Comparison of ENCODE assay signal across 24 cellular contexts in the genomic region with DNA sequence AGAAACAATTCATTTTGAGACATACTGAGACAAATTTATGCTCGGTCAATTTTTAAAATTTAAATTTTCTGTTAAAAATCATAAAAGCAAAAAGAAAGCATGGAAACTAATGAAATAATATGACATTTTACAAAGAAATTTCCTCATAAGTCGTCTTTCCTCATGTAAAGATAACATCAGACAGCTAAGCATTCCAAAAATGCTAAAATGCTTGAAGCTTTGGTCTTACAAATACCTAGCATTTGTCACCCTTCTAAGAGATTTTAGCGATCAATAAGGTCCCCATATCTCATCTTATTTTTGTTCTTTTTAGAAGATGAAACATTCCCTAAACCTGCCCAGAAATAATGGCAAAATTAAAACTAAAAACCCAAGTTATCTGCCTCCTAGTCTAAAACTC.
"Had no signal": no experiment of that assay in that cellular context is flagged by ENCODE, and none has a peak within 500 bp of the region (broad histone marks: within the 10 kb centered on the region; RNA-seq: fewer than 3 reads in every experiment).

No MANE protein-coding gene starts in this region.

- H3K27ac Mint-ChIP-seq: dendritic cell treated with granulocyte-macrophage colony-stimulating factor and Interleukin-4, amounts not matched to agents 40 ng/mL and 50 ng/mL, for 4 days; effector memory CD8-positive, alpha-beta T cell; endodermal cell had no signal

- H3K4me1 ChIP-seq: colonic mucosa, esophagus squamous epithelium, gastrocnemius medialis, heart left ventricle, heart right ventricle had no signal

- H3K36me3 ChIP-seq: colonic mucosa, esophagus muscularis mucosa, esophagus squamous epithelium, gastrocnemius medialis, gastroesophageal sphincter, heart left ventricle, heart right ventricle had no signal

- ATAC-seq: effector memory CD8-positive, alpha-beta T cell; esophagus mucosa; gastrocnemius medialis; gastroesophageal sphincter; heart left ventricle; heart right ventricle had no signal

- H3K4me3 ChIP-seq: colonic mucosa, coronary artery, dorsolateral prefrontal cortex, esophagus muscularis mucosa, esophagus squamous epithelium, gastrocnemius medialis, gastroesophageal sphincter, heart left ventricle, heart right ventricle had no signal

- H3K27me3 Mint-ChIP-seq: dendritic cell treated with granulocyte-macrophage colony-stimulating factor and Interleukin-4, amounts not matched to agents 40 ng/mL and 50 ng/mL, for 4 days; effector memory CD8-positive, alpha-beta T cell had no signal

- H3K9me3 ChIP-seq: colonic mucosa, esophagus muscularis mucosa, esophagus squamous epithelium, gastrocnemius medialis, gastroesophageal sphincter, heart left ventricle, heart right ventricle had no signal

- H3K27me3 ChIP-seq: colonic mucosa, esophagus muscularis mucosa, esophagus squamous epithelium, gastrocnemius medialis, gastroesophageal sphincter, heart left ventricle had no signal

- H3K4me1 Mint-ChIP-seq: endodermal cell had no signal

- H3K27ac ChIP-seq: colonic mucosa, coronary artery, dorsolateral prefrontal cortex, epithelial cell of prostate, esophagus muscularis mucosa, esophagus squamous epithelium, gastrocnemius medialis, gastroesophageal sphincter, heart left ventricle, heart right ventricle had no signal

- H3K9me3 Mint-ChIP-seq: dendritic cell treated with granulocyte-macrophage colony-stimulating factor and Interleukin-4, amounts not matched to agents 40 ng/mL and 50 ng/mL, for 4 days; endodermal cell had no signal

- H3K4me3 Mint-ChIP-seq: dendritic cell treated with granulocyte-macrophage colony-stimulating factor and Interleukin-4, amounts not matched to agents 40 ng/mL and 50 ng/mL, for 4 days; effector memory CD8-positive, alpha-beta T cell; endodermal cell had no signal

- DNase-seq: colonic mucosa; cortex of kidney; dermis blood vessel endothelial cell; dorsolateral prefrontal cortex; effector CD4-positive, alpha-beta T cell; effector CD8-positive, alpha-beta T cell; effector memory CD4-positive, alpha-beta T cell; effector memory CD8-positive, alpha-beta T cell; endodermal cell; erythroblast; esophagus squamous epithelium; foreskin fibroblast; foreskin melanocyte; gastrocnemius medialis; glutamatergic neuron; head of caudate nucleus; heart left ventricle; heart right ventricle had no signal
